In the genomic region with DNA sequence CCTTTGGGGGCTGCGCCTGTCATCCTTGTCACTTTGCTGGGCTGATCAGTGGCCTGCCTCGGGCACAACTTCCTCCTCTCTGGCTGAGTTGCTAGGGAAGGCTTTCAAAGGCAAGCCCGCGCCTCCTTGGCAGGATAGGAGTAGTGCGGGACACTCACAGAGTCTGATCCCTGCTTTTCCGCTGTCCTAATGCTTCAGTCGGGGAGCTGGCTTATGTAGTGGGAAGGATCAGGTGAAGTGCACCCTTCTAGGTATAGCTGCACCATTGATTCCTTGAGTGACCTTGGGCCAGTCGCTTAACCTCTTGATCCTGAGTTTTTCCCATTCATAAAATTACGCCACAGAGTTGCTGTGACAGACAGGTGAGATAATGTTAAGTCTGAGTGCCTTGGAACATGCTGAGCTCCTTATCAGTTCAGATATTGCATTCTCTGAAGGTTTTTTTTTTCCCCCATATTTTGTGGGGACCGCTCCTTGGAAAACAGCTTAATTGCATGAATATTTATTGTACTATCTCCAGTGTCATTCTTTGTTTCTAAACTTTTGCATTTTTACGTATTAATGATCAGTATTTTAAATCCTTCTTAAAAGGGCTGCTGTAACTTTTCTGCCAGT, we compare ENCODE assay signal across 8 cellular contexts. TPM values are rescaled to one million over a fixed set of nuclear protein-coding genes. Genes with fewer than 3 reads are reported as not detected.
DNase-seq lines count a peak whose midpoint lies in the region; ATAC-seq and TF ChIP-seq lines count a peak whose summit lies in the region.

No MANE protein-coding gene starts in this region.

- H3K4me3 Mint-ChIP-seq in activated naive CD4-positive, alpha-beta T cell treated with anti-CD3 and anti-CD28 coated beads for 36 hours = peak overlapping the region; percentile 92
- H3K4me3 Mint-ChIP-seq in nephron = peak overlapping the region; percentile 97 to 98 (median 98)

- no peaks in the 10 kb centered on the region for H3K9me2 ChIP-seq in SU-DHL-6 (replicated peaks; ENCODE audit: insufficient read depth, low read length)

- H3K27me3 Mint-ChIP-seq in activated naive CD4-positive, alpha-beta T cell treated with anti-CD3 and anti-CD28 coated beads for 36 hours (ENCODE audit: low read depth) = no peaks in the 10 kb centered on the region
- no peaks in the 10 kb centered on the region for H3K27me3 Mint-ChIP-seq in nephron (ENCODE audit: low read depth)

- peaks cover 34% of the 10 kb centered on the region for H4K20me1 ChIP-seq in SU-DHL-6 (ENCODE audit: low read depth, low read length)

- peaks cover 58% of the 10 kb centered on the region for H3K79me2 ChIP-seq in SU-DHL-6 (ENCODE audit: insufficient read depth, low read length)

- peak overlapping the region; percentile 83 for H3K27ac Mint-ChIP-seq in activated naive CD4-positive, alpha-beta T cell treated with anti-CD3 and anti-CD28 coated beads for 36 hours
- peak overlapping the region; percentile 72 to 98 (median 84) for H3K27ac Mint-ChIP-seq in nephron

- DNase-seq in activated naive CD4-positive, alpha-beta T cell treated with anti-CD3 and anti-CD28 coated beads for 36 hours = peak; percentile 45
- no peak for DNase-seq in activated naive CD4-positive, alpha-beta T cell (lab: John Stamatoyannopoulos, UW)
- DNase-seq in erythroblast (lab: John Stamatoyannopoulos, UW) (peak; percentile 63 to 73), NCI-H1694 treated with DMSO at 0.1 percent for 48 hours (lab: John Stamatoyannopoulos, UW) (no peak)

- CTCF ChIA-PET in activated naive CD4-positive, alpha-beta T cell treated with anti-CD3 and anti-CD28 coated beads for 36 hours (lab: Charles Lee) = interaction anchor here (1.4 to 1.5 kb wide), 3 partner anchors 34 to 140 kb away, joined by 3 to 4 read pairs (median 3); no protein-coding TSS in a partner anchor

- peaks cover 17% of the 10 kb centered on the region; the same call in 1 of the 2 replicates for H3F3A ChIP-seq in SU-DHL-6 (ENCODE audit: insufficient read depth)

- intact Hi-C loops in activated naive CD4-positive, alpha-beta T cell treated with anti-CD3 and anti-CD28 coated beads for 36 hours (cut with micrococcal nuclease) = loop anchor here (5.0 kb wide), 1 partner anchor 42 kb away; no protein-coding TSS in a partner anchor

- no peak for TF ChIP-seq POLR2A in erythroblast (IDR thresholded peaks at IDR 0.05; ENCODE audit: low read length)

- peaks cover 37% of the 10 kb centered on the region for H3K4me1 Mint-ChIP-seq in activated naive CD4-positive, alpha-beta T cell treated with anti-CD3 and anti-CD28 coated beads for 36 hours (ENCODE audit: low read depth)
- H3K4me1 Mint-ChIP-seq in nephron = peaks cover 38% of the 10 kb centered on the region

- H3K36me3 Mint-ChIP-seq in activated naive CD4-positive, alpha-beta T cell treated with anti-CD3 and anti-CD28 coated beads for 36 hours (ENCODE audit: low read depth) = peaks cover 25% of the 10 kb centered on the region
- H3K36me3 Mint-ChIP-seq in nephron (ENCODE audit: low read depth) = peaks cover 12% of the 10 kb centered on the region

- TF ChIP-seq CTCF in SU-DHL-6 (IDR thresholded peaks at IDR 0.05; ENCODE audit: insufficient read depth, low read length, poor library complexity, severe bottlenecking) = no peak
- peak in 1 of 3 experiments; percentile 7 for TF ChIP-seq CTCF in nephron (IDR thresholded peaks at IDR 0.05; ENCODE audit: unreplicated experiment in 3 of 3)

- peak overlapping the region; percentile 70 for H3K4me3 ChIP-seq in SU-DHL-6 (ENCODE audit: insufficient read depth, low read length, poor library complexity, severe bottlenecking)

- no peaks in the 10 kb centered on the region for H3K9me3 Mint-ChIP-seq in activated naive CD4-positive, alpha-beta T cell treated with anti-CD3 and anti-CD28 coated beads for 36 hours
- H3K9me3 Mint-ChIP-seq in nephron = no peaks in the 10 kb centered on the region

- H3K36me3 ChIP-seq in SU-DHL-6 (ENCODE audit: low read length) = peaks cover 29% of the 10 kb centered on the region

- peak overlapping the region; percentile 96 for H3K9ac ChIP-seq in SU-DHL-6 (ENCODE audit: low read length)

- H3K27ac ChIP-seq in SU-DHL-6 (ENCODE audit: low read depth, low read length) = peak overlapping the region; percentile 69

- no peak overlapping the region for H2AFZ ChIP-seq in SU-DHL-6 (ENCODE audit: low read depth, low read length, severe bottlenecking)

- no peaks in the 10 kb centered on the region for H3K9me3 ChIP-seq in SU-DHL-6 (ENCODE audit: insufficient read depth, low read length)

- H3K27me3 ChIP-seq in SU-DHL-6 (ENCODE audit: low read length) = no peaks in the 10 kb centered on the region

- H3K4me2 ChIP-seq in SU-DHL-6 (ENCODE audit: low read depth, low read length, poor library complexity, severe bottlenecking) = peak overlapping the region; percentile 81

- ATAC-seq in HG03342 (IDR thresholded peaks at IDR 0.05; ENCODE audit: unreplicated experiment) (peak; percentile 19), HG03025 (IDR thresholded peaks at IDR 0.05; ENCODE audit: low FRiP score, unreplicated experiment) (no peak)

RNA-seq across cellular contexts. Expression of gene IPO7, which starts 0.9 kb away (rescaled TPM):
- total RNA-seq in activated naive CD4-positive, alpha-beta T cell treated with anti-CD3 and anti-CD28 coated beads for 36 hours = 100 to 1,000 TPM; 164 to 177 TPM

Comparison
In these comparisons a context has a peak if more than half of its experiments do, and no peak if none do; other contexts are left out.
1. DNase-seq: peak in activated naive CD4-positive, alpha-beta T cell treated with anti-CD3 and anti-CD28 coated beads for 36 hours (single experiment) and erythroblast (2 of 2); none in activated naive CD4-positive, alpha-beta T cell (0 of 4) and NCI-H1694 treated with DMSO at 0.1 percent for 48 hours (single experiment).